Comparison of ENCODE assay signal across 1 cellular context in the genomic region with DNA sequence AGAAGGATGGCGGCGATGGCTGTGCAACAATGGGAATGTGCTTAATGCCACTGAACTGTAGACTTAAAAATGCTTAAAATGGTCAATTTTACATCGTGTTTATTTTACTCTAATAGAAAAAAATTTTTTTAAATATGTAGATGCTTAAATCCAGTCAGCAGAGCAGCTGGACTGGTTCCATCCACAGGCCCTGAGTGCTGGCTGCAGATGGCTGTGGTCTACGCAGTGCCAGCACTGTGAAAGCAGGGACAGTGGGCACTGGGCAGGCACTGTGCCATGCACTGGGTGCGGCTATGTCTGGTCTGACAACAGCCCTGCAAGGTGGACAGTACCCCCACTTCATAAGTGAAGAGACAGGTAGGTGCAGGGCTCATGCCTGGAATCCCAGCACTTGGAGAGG.
TF ChIP-seq lines count a peak whose summit lies in the region.

No MANE protein-coding gene starts in this region.

TF ChIP-seq in H1, 55 proteins besides CTCF, POLR2A, EP300 and RAD21 (continued from another document):
- no peak for TF ChIP-seq TAF1 (IDR thresholded peaks at IDR 0.05; ENCODE audit: low read depth, low read length)
- TF ChIP-seq HDAC2 (IDR thresholded peaks at IDR 0.05; ENCODE audit: borderline replicate concordance in 1 of 2, low read depth in 2 of 2, low read length in 2 of 2): no peak
- TF ChIP-seq, protein P1, sequence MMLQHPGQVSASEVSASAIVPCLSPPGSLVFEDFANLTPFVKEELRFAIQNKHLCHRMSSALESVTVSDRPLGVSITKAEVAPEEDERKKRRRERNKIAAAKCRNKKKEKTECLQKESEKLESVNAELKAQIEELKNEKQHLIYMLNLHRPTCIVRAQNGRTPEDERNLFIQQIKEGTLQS (IDR thresholded peaks at IDR 0.05; ENCODE audit: insufficient read depth, low read depth, low read length): no peak
- no peak for TF ChIP-seq CBX5 (IDR thresholded peaks at IDR 0.05; ENCODE audit: low read depth, low read length)
- TF ChIP-seq RBBP5 (IDR thresholded peaks at IDR 0.05; ENCODE audit: borderline replicate concordance, low read depth, low read length): no peak
- TF ChIP-seq, protein P2, sequence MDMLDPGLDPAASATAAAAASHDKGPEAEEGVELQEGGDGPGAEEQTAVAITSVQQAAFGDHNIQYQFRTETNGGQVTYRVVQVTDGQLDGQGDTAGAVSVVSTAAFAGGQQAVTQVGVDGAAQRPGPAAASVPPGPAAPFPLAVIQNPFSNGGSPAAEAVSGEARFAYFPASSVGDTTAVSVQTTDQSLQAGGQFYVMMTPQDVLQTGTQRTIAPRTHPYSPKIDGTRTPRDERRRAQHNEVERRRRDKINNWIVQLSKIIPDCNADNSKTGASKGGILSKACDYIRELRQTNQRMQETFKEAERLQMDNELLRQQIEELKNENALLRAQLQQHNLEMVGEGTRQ (IDR thresholded peaks at IDR 0.05; ENCODE audit: low read length): no peak
- TF ChIP-seq TBP (IDR thresholded peaks at IDR 0.05; ENCODE audit: low read depth, low read length): no peak
- no peak for TF ChIP-seq KDM1A (IDR thresholded peaks at IDR 0.05; ENCODE audit: borderline replicate concordance, low read length)
- no peak for TF ChIP-seq POU5F1 (IDR thresholded peaks at IDR 0.05; ENCODE audit: low read depth, low read length)
- TF ChIP-seq, protein P3, sequence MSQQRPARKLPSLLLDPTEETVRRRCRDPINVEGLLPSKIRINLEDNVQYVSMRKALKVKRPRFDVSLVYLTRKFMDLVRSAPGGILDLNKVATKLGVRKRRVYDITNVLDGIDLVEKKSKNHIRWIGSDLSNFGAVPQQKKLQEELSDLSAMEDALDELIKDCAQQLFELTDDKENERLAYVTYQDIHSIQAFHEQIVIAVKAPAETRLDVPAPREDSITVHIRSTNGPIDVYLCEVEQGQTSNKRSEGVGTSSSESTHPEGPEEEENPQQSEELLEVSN (IDR thresholded peaks at IDR 0.05): no peak
- TF ChIP-seq, protein P4, sequence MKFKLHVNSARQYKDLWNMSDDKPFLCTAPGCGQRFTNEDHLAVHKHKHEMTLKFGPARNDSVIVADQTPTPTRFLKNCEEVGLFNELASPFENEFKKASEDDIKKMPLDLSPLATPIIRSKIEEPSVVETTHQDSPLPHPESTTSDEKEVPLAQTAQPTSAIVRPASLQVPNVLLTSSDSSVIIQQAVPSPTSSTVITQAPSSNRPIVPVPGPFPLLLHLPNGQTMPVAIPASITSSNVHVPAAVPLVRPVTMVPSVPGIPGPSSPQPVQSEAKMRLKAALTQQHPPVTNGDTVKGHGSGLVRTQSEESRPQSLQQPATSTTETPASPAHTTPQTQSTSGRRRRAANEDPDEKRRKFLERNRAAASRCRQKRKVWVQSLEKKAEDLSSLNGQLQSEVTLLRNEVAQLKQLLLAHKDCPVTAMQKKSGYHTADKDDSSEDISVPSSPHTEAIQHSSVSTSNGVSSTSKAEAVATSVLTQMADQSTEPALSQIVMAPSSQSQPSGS (IDR thresholded peaks at IDR 0.05; ENCODE audit: low read length): no peak
